In genomic region chr19:16595097-16595496, GRCh38 we compare ENCODE assay signal across 13 cellular contexts. TPM values are rescaled to one million over a fixed set of nuclear protein-coding genes. Genes with fewer than 3 reads are reported as not detected.
DNase-seq lines count a peak whose midpoint lies in the region; ATAC-seq lines count a peak whose summit lies in the region.
"Had no signal": no experiment of that assay in that cellular context is flagged by ENCODE, and none has a peak within 500 bp of the region (broad histone marks: within the 10 kb centered on the region; RNA-seq: fewer than 3 reads in every experiment).

No MANE protein-coding gene starts in this region.

- no peaks in the 10 kb centered on the region for H3K27me3 Mint-ChIP-seq in T-helper 1 cell treated with Interleukin-12 subunit alpha and Interleukin-12 subunit beta and Interleukin-4 antibody, amounts not matched to agents 30 μg/mL and 1 μg/mL, for 36 hours (ENCODE audit: low read depth)
- H3K27me3 Mint-ChIP-seq in activated T-helper 1 cell treated with anti-CD3 and anti-CD28 coated beads, Interleukin-12 subunit alpha, Interleukin-12 subunit beta, Interleukin-2, Interleukin-4 antibody, amounts not matched to agents 30 ng/mL and 10 ng/mL and 1 ng/mL, durations not matched to agents 14 hours and 24 hours and 36 hours (ENCODE audit: insufficient read depth): no peaks in the 10 kb centered on the region
- H3K27me3 Mint-ChIP-seq in natural killer cell treated with Interleukin-12 subunit alpha and Interleukin-12 subunit beta and Interleukin-15 and Interleukin-18, amount 100 ng/mL, for 72 hours: no peaks in the 10 kb centered on the region

- intact Hi-C loops in activated T-helper 1 cell treated with anti-CD3 and anti-CD28 coated beads, Interleukin-12 subunit alpha, Interleukin-12 subunit beta, Interleukin-2, Interleukin-4 antibody, amounts not matched to agents 30 ng/mL and 10 ng/mL and 1 ng/mL, durations not matched to agents 14 hours and 24 hours and 36 hours (cut with micrococcal nuclease): loop anchor here (2.0 kb wide), 1 partner anchor 22 kb away; the partner anchor contains the start of gene SLC35E1

- ATAC-seq in natural killer cell treated with Interleukin-12 subunit alpha and Interleukin-12 subunit beta and Interleukin-15 and Interleukin-18, amount 100 ng/mL, for 72 hours: peak in 1 of 2 donors; percentile 14
- no peak for ATAC-seq in activated CD4-positive, CD25-positive, alpha-beta regulatory T cell treated with anti-CD3 and anti-CD28 coated beads, Interleukin-2, amount 50 U/mL, for 24 hours
- ATAC-seq: lower lobe of right lung had no signal

- H3K4me3 ChIP-seq in Jurkat, Clone E6-1 (ENCODE audit: low read length): peak overlapping the region; percentile 10; the same call in 1 of the 2 replicates
- H3K4me3 ChIP-seq: lower lobe of right lung, skin epidermis had no signal

- H3K4me1 Mint-ChIP-seq in T-helper 1 cell treated with Interleukin-12 subunit alpha and Interleukin-12 subunit beta and Interleukin-4 antibody, amounts not matched to agents 30 μg/mL and 1 μg/mL, for 36 hours (ENCODE audit: low read depth): peaks cover 56% of the 10 kb centered on the region
- H3K4me1 Mint-ChIP-seq in activated T-helper 1 cell treated with anti-CD3 and anti-CD28 coated beads, Interleukin-12 subunit alpha, Interleukin-12 subunit beta, Interleukin-2, Interleukin-4 antibody, amounts not matched to agents 30 ng/mL and 10 ng/mL and 1 ng/mL, durations not matched to agents 14 hours and 24 hours and 36 hours (ENCODE audit: low read depth): peaks cover 65% of the 10 kb centered on the region
- peaks cover 49 to 56% of the 10 kb centered on the region in 2 donors for H3K4me1 Mint-ChIP-seq in natural killer cell treated with Interleukin-12 subunit alpha and Interleukin-12 subunit beta and Interleukin-15 and Interleukin-18, amount 100 ng/mL, for 72 hours (ENCODE audit: low read depth in 2 of 2)

- H3K27ac Mint-ChIP-seq in T-helper 1 cell treated with Interleukin-12 subunit alpha and Interleukin-12 subunit beta and Interleukin-4 antibody, amounts not matched to agents 30 μg/mL and 1 μg/mL, for 36 hours: peak overlapping the region; percentile 82
- H3K27ac Mint-ChIP-seq in activated T-helper 1 cell treated with anti-CD3 and anti-CD28 coated beads, Interleukin-12 subunit alpha, Interleukin-12 subunit beta, Interleukin-2, Interleukin-4 antibody, amounts not matched to agents 30 ng/mL and 10 ng/mL and 1 ng/mL, durations not matched to agents 14 hours and 24 hours and 36 hours: peak overlapping the region; percentile 85
- H3K27ac Mint-ChIP-seq in natural killer cell treated with Interleukin-12 subunit alpha and Interleukin-12 subunit beta and Interleukin-15 and Interleukin-18, amount 100 ng/mL, for 72 hours: peak overlapping the region; percentile 79 to 85

- H3K4me3 Mint-ChIP-seq in T-helper 1 cell treated with Interleukin-12 subunit alpha and Interleukin-12 subunit beta and Interleukin-4 antibody, amounts not matched to agents 30 μg/mL and 1 μg/mL, for 36 hours: peak overlapping the region; percentile 64
- peak overlapping the region; percentile 74 for H3K4me3 Mint-ChIP-seq in activated T-helper 1 cell treated with anti-CD3 and anti-CD28 coated beads, Interleukin-12 subunit alpha, Interleukin-12 subunit beta, Interleukin-2, Interleukin-4 antibody, amounts not matched to agents 30 ng/mL and 10 ng/mL and 1 ng/mL, durations not matched to agents 14 hours and 24 hours and 36 hours
- H3K4me3 Mint-ChIP-seq in natural killer cell treated with Interleukin-12 subunit alpha and Interleukin-12 subunit beta and Interleukin-15 and Interleukin-18, amount 100 ng/mL, for 72 hours: peak overlapping the region; percentile 84

- H3K9me3 Mint-ChIP-seq in T-helper 1 cell treated with Interleukin-12 subunit alpha and Interleukin-12 subunit beta and Interleukin-4 antibody, amounts not matched to agents 30 μg/mL and 1 μg/mL, for 36 hours: no peaks in the 10 kb centered on the region
- no peaks in the 10 kb centered on the region for H3K9me3 Mint-ChIP-seq in activated T-helper 1 cell treated with anti-CD3 and anti-CD28 coated beads, Interleukin-12 subunit alpha, Interleukin-12 subunit beta, Interleukin-2, Interleukin-4 antibody, amounts not matched to agents 30 ng/mL and 10 ng/mL and 1 ng/mL, durations not matched to agents 14 hours and 24 hours and 36 hours
- no peaks in the 10 kb centered on the region for H3K9me3 Mint-ChIP-seq in natural killer cell treated with Interleukin-12 subunit alpha and Interleukin-12 subunit beta and Interleukin-15 and Interleukin-18, amount 100 ng/mL, for 72 hours

- DNase-seq in T-helper 1 cell: no peak
- DNase-seq in Jurkat, Clone E6-1 (ENCODE audit: low read depth, low spot score): no peak
- no peak for DNase-seq in activated T-helper 1 cell treated with anti-CD3 and anti-CD28 coated beads, Interleukin-12 subunit alpha, Interleukin-12 subunit beta, Interleukin-2, Interleukin-4 antibody, amounts not matched to agents 30 ng/mL and 10 ng/mL and 1 ng/mL, durations not matched to agents 14 hours and 24 hours and 36 hours (ENCODE audit: low spot score)
- DNase-seq in natural killer cell treated with Interleukin-12 subunit alpha and Interleukin-12 subunit beta and Interleukin-15 and Interleukin-18, amount 100 ng/mL, for 72 hours (ENCODE audit: low spot score): no peak
- no peak for DNase-seq in HuH-7 (ENCODE audit: low spot score)
- DNase-seq in NCI-H128 (lab: John Stamatoyannopoulos, UW; ENCODE audit: unreplicated experiment): no peak
- DNase-seq: lower lobe of right lung, NCI-H1105 treated with DMSO at 0.1 percent for 48 hours, NCI-H524, occipital lobe had no signal

- H3K36me3 Mint-ChIP-seq in T-helper 1 cell treated with Interleukin-12 subunit alpha and Interleukin-12 subunit beta and Interleukin-4 antibody, amounts not matched to agents 30 μg/mL and 1 μg/mL, for 36 hours (ENCODE audit: low read depth): peaks cover 5% of the 10 kb centered on the region
- H3K36me3 Mint-ChIP-seq in activated T-helper 1 cell treated with anti-CD3 and anti-CD28 coated beads, Interleukin-12 subunit alpha, Interleukin-12 subunit beta, Interleukin-2, Interleukin-4 antibody, amounts not matched to agents 30 ng/mL and 10 ng/mL and 1 ng/mL, durations not matched to agents 14 hours and 24 hours and 36 hours (ENCODE audit: low read depth): peaks cover 4% of the 10 kb centered on the region
- no peaks in the 10 kb centered on the region for H3K36me3 Mint-ChIP-seq in natural killer cell treated with Interleukin-12 subunit alpha and Interleukin-12 subunit beta and Interleukin-15 and Interleukin-18, amount 100 ng/mL, for 72 hours

RNA-seq across cellular contexts. Expression of gene SLC35E1, which starts 22.9 kb away (rescaled TPM):
- polyA plus RNA-seq in Jurkat, Clone E6-1 (2012; ENCODE audit: insufficient read depth, insufficient read length): 34.3 TPM
- 60.4 and 61.7 TPM in 2 replicates for total RNA-seq in activated T-helper 1 cell treated with anti-CD3 and anti-CD28 coated beads, Interleukin-12 subunit alpha, Interleukin-12 subunit beta, Interleukin-2, Interleukin-4 antibody, amounts not matched to agents 30 ng/mL and 10 ng/mL and 1 ng/mL, durations not matched to agents 14 hours and 24 hours and 36 hours
- total RNA-seq in natural killer cell treated with Interleukin-12 subunit alpha and Interleukin-12 subunit beta and Interleukin-15 and Interleukin-18, amount 100 ng/mL, for 72 hours: 10 to 100 TPM; 52.2 to 71.5 TPM

RNA-seq across cellular contexts. Expression of gene MED26, which starts 32.9 kb away (rescaled TPM):
- 10.5 TPM for polyA plus RNA-seq in Jurkat, Clone E6-1 (2012; ENCODE audit: insufficient read depth, insufficient read length)
- total RNA-seq in activated T-helper 1 cell treated with anti-CD3 and anti-CD28 coated beads, Interleukin-12 subunit alpha, Interleukin-12 subunit beta, Interleukin-2, Interleukin-4 antibody, amounts not matched to agents 30 ng/mL and 10 ng/mL and 1 ng/mL, durations not matched to agents 14 hours and 24 hours and 36 hours: 14.0 and 14.9 TPM in 2 replicates
- total RNA-seq in natural killer cell treated with Interleukin-12 subunit alpha and Interleukin-12 subunit beta and Interleukin-15 and Interleukin-18, amount 100 ng/mL, for 72 hours: 10 to 100 TPM; 15.5 to 28.1 TPM

RNA-seq across cellular contexts. Expression of gene CHERP, which starts 52.9 kb away (rescaled TPM):
- polyA plus RNA-seq in Jurkat, Clone E6-1 (2012; ENCODE audit: insufficient read depth, insufficient read length): 52.4 TPM
- total RNA-seq in activated T-helper 1 cell treated with anti-CD3 and anti-CD28 coated beads, Interleukin-12 subunit alpha, Interleukin-12 subunit beta, Interleukin-2, Interleukin-4 antibody, amounts not matched to agents 30 ng/mL and 10 ng/mL and 1 ng/mL, durations not matched to agents 14 hours and 24 hours and 36 hours: 84.3 and 92.0 TPM in 2 replicates
- total RNA-seq in natural killer cell treated with Interleukin-12 subunit alpha and Interleukin-12 subunit beta and Interleukin-15 and Interleukin-18, amount 100 ng/mL, for 72 hours: 10 to 100 TPM; 64.1 to 93.0 TPM
